ENCODE assay signal across 8 cellular contexts in the genomic region with DNA sequence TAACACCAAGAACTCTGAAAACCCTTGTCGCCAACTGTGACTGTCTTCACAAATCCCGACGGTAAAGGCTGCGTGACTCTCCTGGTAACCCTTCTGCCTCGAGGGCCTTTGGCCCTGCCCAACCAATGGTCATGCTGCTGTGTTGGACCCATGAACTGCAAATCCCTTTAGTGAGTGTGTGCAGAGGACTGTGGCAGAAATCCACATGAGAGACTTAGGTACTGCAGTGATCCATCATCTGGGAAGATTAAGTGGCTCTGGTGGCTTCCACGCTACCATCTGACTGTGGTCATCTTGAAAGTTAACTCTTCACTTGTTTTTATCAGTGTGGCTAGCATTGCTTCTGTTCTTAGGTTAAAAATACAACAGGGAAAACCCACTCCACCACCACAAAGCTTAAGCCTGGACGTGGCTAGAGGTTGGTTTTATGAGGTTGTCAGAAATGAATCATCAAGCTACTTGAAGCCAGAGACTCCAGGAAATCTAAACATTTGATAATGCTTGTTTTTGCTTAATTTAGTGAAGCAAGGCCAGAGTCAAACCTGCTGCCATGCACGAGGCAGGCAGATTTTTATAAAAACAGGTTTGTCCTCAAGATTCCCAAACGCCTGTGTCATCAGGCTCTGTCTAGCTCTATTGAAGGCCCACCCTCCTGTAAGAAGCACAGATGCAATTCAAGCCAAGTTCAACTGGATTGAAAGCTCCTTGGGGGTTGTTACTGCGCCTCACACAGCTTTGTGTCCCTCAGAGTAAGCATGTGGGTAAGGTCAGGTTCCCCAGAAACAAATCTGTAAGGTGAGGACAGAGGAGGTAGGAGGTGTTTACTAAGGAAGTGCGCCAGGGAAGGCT. TPM values are rescaled to one million over a fixed set of nuclear protein-coding genes. Genes with fewer than 3 reads are reported as not detected.
DNase-seq lines count a peak whose midpoint lies in the region; ATAC-seq and TF ChIP-seq lines count a peak whose summit lies in the region.

No MANE protein-coding gene starts in this region.

- 58 to 73% methylated on average over 10 to 11 of the region's 11 CpGs for WGBS in esophagus squamous epithelium, 2 donors

- H3K4me1 ChIP-seq in esophagus squamous epithelium, result peaks cover 0 to 14% (median 0%) of the 10 kb centered on the region in 3 donors
- no peaks in the 10 kb centered on the region for H3K4me1 ChIP-seq in effector memory CD4-positive, alpha-beta T cell (ENCODE audit: control insufficient read depth, insufficient read depth, low read length, poor library complexity, severe bottlenecking)

- intact Hi-C loops in esophagus squamous epithelium (cut with DNase I), result no loop called here

- no peaks in the 10 kb centered on the region for H3K27me3 ChIP-seq in esophagus squamous epithelium
- no peaks in the 10 kb centered on the region for H3K27me3 ChIP-seq in effector memory CD4-positive, alpha-beta T cell (replicated peaks; ENCODE audit: control insufficient read depth, insufficient read depth, low read length, poor library complexity, severe bottlenecking)

- CTCF ChIA-PET in RWPE1 (lab: Yijun Ruan, JAX), result no interaction called here

- no peaks in the 10 kb centered on the region for H3K36me3 ChIP-seq in esophagus squamous epithelium
- no peaks in the 10 kb centered on the region for H3K36me3 ChIP-seq in effector memory CD4-positive, alpha-beta T cell (ENCODE audit: control insufficient read depth, insufficient read depth, low read length)

- POLR2A ChIA-PET in RWPE1 (lab: Yijun Ruan, JAX; ENCODE audit: low non-redundant PET), result no interaction called here

- no peak overlapping the region for H3K4me3 ChIP-seq in esophagus squamous epithelium
- H3K4me3 ChIP-seq in effector memory CD4-positive, alpha-beta T cell (ENCODE audit: insufficient read depth, low read depth, low read length, poor library complexity, severe bottlenecking), result no peak overlapping the region

- no peaks in the 10 kb centered on the region for H3K9me3 ChIP-seq in esophagus squamous epithelium
- no peaks in the 10 kb centered on the region for H3K9me3 ChIP-seq in effector memory CD4-positive, alpha-beta T cell (ENCODE audit: control insufficient read depth, low read length)

- peak; percentile 82 for ATAC-seq in HG02763 (IDR thresholded peaks at IDR 0.05; ENCODE audit: unreplicated experiment)

- TF ChIP-seq CTCF in RWPE1 (conservative IDR thresholded peaks at IDR 0.05; ENCODE audit: low read depth) (no peak), esophagus squamous epithelium (IDR thresholded peaks at IDR 0.05) (no peak)

- peak; percentile 65 for DNase-seq in activated CD8-positive, alpha-beta memory T cell treated with anti-CD3 and anti-CD28 coated beads for 24 hours
- no peak for DNase-seq in activated CD8-positive, alpha-beta memory T cell treated with anti-CD3 and anti-CD28 coated beads, Interleukin-2, amount 50 U/mL, for 4 hours
- DNase-seq in RWPE1 (ENCODE audit: low spot score) (peak; percentile 48), glomerular visceral epithelial cell (ENCODE audit: extremely low spot score) (peak; percentile 90), esophagus squamous epithelium (lab: John Stamatoyannopoulos, UW) (no peak), DMS114 treated with DMSO at 0.1 percent for 48 hours (lab: John Stamatoyannopoulos, UW; ENCODE audit: unreplicated experiment) (no peak)
- DNase-seq in effector memory CD4-positive, alpha-beta T cell, result no peak

- TF ChIP-seq POLR2A in esophagus squamous epithelium (IDR thresholded peaks at IDR 0.05), result no peak

- peak overlapping the region; percentile 78 for H3K27ac ChIP-seq in RWPE1
- H3K27ac ChIP-seq in esophagus squamous epithelium, result no peak overlapping the region
- no peak overlapping the region for H3K27ac ChIP-seq in effector memory CD4-positive, alpha-beta T cell (ENCODE audit: insufficient read depth, low read length, poor library complexity, severe bottlenecking)

RNA-seq across cellular contexts. Expression of gene ERCC6L2, which starts 52.7 kb away (rescaled TPM):
- total RNA-seq in esophagus squamous epithelium, result 10 to 100 TPM; 32.7 to 70.8 (median 34.0) TPM

Comparison
In these comparisons a context has a peak if more than half of its experiments do, and no peak if none do; other contexts are left out.
1. DNase-seq: peak in activated CD8-positive, alpha-beta memory T cell treated with anti-CD3 and anti-CD28 coated beads for 24 hours (single experiment), RWPE1 (single experiment) and glomerular visceral epithelial cell (single experiment); none in activated CD8-positive, alpha-beta memory T cell treated with anti-CD3 and anti-CD28 coated beads, Interleukin-2, amount 50 U/mL, for 4 hours (single experiment), esophagus squamous epithelium (single experiment), DMS114 treated with DMSO at 0.1 percent for 48 hours (single experiment) and effector memory CD4-positive, alpha-beta T cell (0 of 3).